Comparison of ENCODE assay signal across 34 cellular contexts in genomic region chr6:31103136-31103535, GRCh38. TPM values are rescaled to one million over a fixed set of nuclear protein-coding genes. Genes with fewer than 3 reads are reported as not detected.
"Had no signal": no experiment of that assay in that cellular context is flagged by ENCODE, and none has a peak within 500 bp of the region (broad histone marks: within the 10 kb centered on the region; RNA-seq: fewer than 3 reads in every experiment).

No MANE protein-coding gene starts in this region.

- DNase-seq: activated gamma-delta T cell; activated naive CD8-positive, alpha-beta T cell treated with anti-CD3 and anti-CD28 coated beads, Interleukin-2, amount 10 ng/mL, durations not matched to agents 7 days and 5 days; amniotic stem cell; caudate nucleus; central memory CD4-positive, alpha-beta T cell; cerebellar nuclear complex had no signal

- H3K4me3 ChIP-seq: adrenal gland, ascending aorta, body of pancreas, breast epithelium, cardiac muscle cell had no signal

- H3K4me1 ChIP-seq: adrenal gland, ascending aorta, body of pancreas, breast epithelium had no signal

- H3K27me3 ChIP-seq: adrenal gland, ascending aorta, body of pancreas, brain microvascular endothelial cell, breast epithelium, cardiac muscle cell had no signal

- H3K27me3 Mint-ChIP-seq: activated naive CD4-positive, alpha-beta T cell treated with anti-CD3 and anti-CD28 coated beads, Interleukin-2, amount 50 U/mL, for 24 hours; activated naive CD8-positive, alpha-beta T cell; activated naive CD8-positive, alpha-beta T cell treated with anti-CD3 and anti-CD28 coated beads for 36 hours; activated naive CD8-positive, alpha-beta T cell treated with anti-CD3 and anti-CD28 coated beads, Interleukin-2, amount 50 U/mL, for 24 hours; activated T-cell treated with anti-CD3 and anti-CD28 coated beads, Interleukin-2, amount 50 U/mL, for 24 hours; activated T-helper 17 cell treated with anti-CD3 and anti-CD28 coated beads, Interleukin-2, amount 50 U/mL, for 72 hours; central memory CD8-positive, alpha-beta T cell had no signal

- H3K36me3 ChIP-seq: adrenal gland, ascending aorta, brain microvascular endothelial cell, breast epithelium, cardiac muscle cell had no signal

- H3K27ac ChIP-seq: adrenal gland, ascending aorta, body of pancreas, brain microvascular endothelial cell, cardiac muscle cell had no signal

- H3K36me3 Mint-ChIP-seq: activated naive CD4-positive, alpha-beta T cell treated with anti-CD3 and anti-CD28 coated beads, Interleukin-2, amount 10 ng/mL, durations not matched to agents 7 days and 5 days; activated naive CD4-positive, alpha-beta T cell treated with anti-CD3 and anti-CD28 coated beads, Interleukin-2, amount 50 U/mL, for 24 hours; activated naive CD4-positive, alpha-beta T cell treated with anti-CD3 and anti-CD28 coated beads, Interleukin-2, amount 50 U/mL, for 72 hours; activated naive CD8-positive, alpha-beta T cell; activated naive CD8-positive, alpha-beta T cell treated with anti-CD3 and anti-CD28 coated beads for 36 hours; activated naive CD8-positive, alpha-beta T cell treated with anti-CD3 and anti-CD28 coated beads, Interleukin-2, amount 10 ng/mL, durations not matched to agents 7 days and 5 days; brain had no signal

- H3K4me1 Mint-ChIP-seq: activated naive CD8-positive, alpha-beta T cell treated with anti-CD3 and anti-CD28 coated beads for 36 hours; activated naive CD8-positive, alpha-beta T cell treated with anti-CD3 and anti-CD28 coated beads, Interleukin-2, amount 10 ng/mL, durations not matched to agents 7 days and 5 days; activated T-helper 17 cell treated with anti-CD3 and anti-CD28 coated beads, Interleukin-2, amount 50 U/mL, for 72 hours; brain; central memory CD8-positive, alpha-beta T cell had no signal

- H3K27ac Mint-ChIP-seq: activated naive CD4-positive, alpha-beta T cell treated with anti-CD3 and anti-CD28 coated beads for 36 hours; activated naive CD4-positive, alpha-beta T cell treated with anti-CD3 and anti-CD28 coated beads, Interleukin-2, amount 10 ng/mL, durations not matched to agents 7 days and 5 days; activated naive CD4-positive, alpha-beta T cell treated with anti-CD3 and anti-CD28 coated beads, Interleukin-2, amount 50 U/mL, for 24 hours; activated naive CD8-positive, alpha-beta T cell; activated naive CD8-positive, alpha-beta T cell treated with anti-CD3 and anti-CD28 coated beads for 36 hours; activated naive CD8-positive, alpha-beta T cell treated with anti-CD3 and anti-CD28 coated beads, Interleukin-2, amount 10 ng/mL, durations not matched to agents 7 days and 5 days; activated naive CD8-positive, alpha-beta T cell treated with anti-CD3 and anti-CD28 coated beads, Interleukin-2, amount 50 U/mL, for 24 hours; activated T-cell treated with anti-CD3 and anti-CD28 coated beads, Interleukin-2, amount 50 U/mL, for 24 hours; activated T-cell treated with anti-CD3 and anti-CD28 coated beads, Interleukin-2, amount 50 U/mL, for 72 hours; activated T-helper 1 cell treated with anti-CD3 and anti-CD28 coated beads, Interleukin-12 subunit alpha, Interleukin-12 subunit beta, Interleukin-2, Interleukin-4 antibody, amounts not matched to agents 30 ng/mL and 10 ng/mL and 1 ng/mL, durations not matched to agents 14 hours and 24 hours and 36 hours; activated T-helper 17 cell treated with anti-CD3 and anti-CD28 coated beads, Interleukin-2, amount 50 U/mL, for 72 hours; activated T-helper 2 cell treated with anti-CD3 and anti-CD28 coated beads, Interferon-gamma antibody, Interleukin-2, Interleukin-4, amounts not matched to agents 10 μg/mL and 5 μg/mL and 100 μg/mL, durations not matched to agents 14 hours and 24 hours and 36 hours; brain had no signal

- H3K4me3 Mint-ChIP-seq: activated naive CD4-positive, alpha-beta T cell treated with anti-CD3 and anti-CD28 coated beads for 36 hours; activated naive CD4-positive, alpha-beta T cell treated with anti-CD3 and anti-CD28 coated beads, Interleukin-2, amount 10 ng/mL, durations not matched to agents 7 days and 5 days; activated naive CD4-positive, alpha-beta T cell treated with anti-CD3 and anti-CD28 coated beads, Interleukin-2, amount 50 U/mL, for 24 hours; activated naive CD8-positive, alpha-beta T cell; activated naive CD8-positive, alpha-beta T cell treated with anti-CD3 and anti-CD28 coated beads for 36 hours; activated naive CD8-positive, alpha-beta T cell treated with anti-CD3 and anti-CD28 coated beads, Interleukin-2, amount 10 ng/mL, durations not matched to agents 7 days and 5 days; activated naive CD8-positive, alpha-beta T cell treated with anti-CD3 and anti-CD28 coated beads, Interleukin-2, amount 50 U/mL, for 24 hours; activated T-cell treated with anti-CD3 and anti-CD28 coated beads, Interleukin-2, amount 50 U/mL, for 24 hours; activated T-cell treated with anti-CD3 and anti-CD28 coated beads, Interleukin-2, amount 50 U/mL, for 4 hours; activated T-cell treated with anti-CD3 and anti-CD28 coated beads, Interleukin-2, amount 50 U/mL, for 72 hours; activated T-helper 1 cell treated with anti-CD3 and anti-CD28 coated beads, Interleukin-12 subunit alpha, Interleukin-12 subunit beta, Interleukin-2, Interleukin-4 antibody, amounts not matched to agents 30 ng/mL and 10 ng/mL and 1 ng/mL, durations not matched to agents 14 hours and 24 hours and 36 hours; activated T-helper 17 cell treated with anti-CD3 and anti-CD28 coated beads, Interleukin-2, amount 50 U/mL, for 72 hours; brain; central memory CD8-positive, alpha-beta T cell had no signal

- H3K9me3 ChIP-seq: adrenal gland, ascending aorta, body of pancreas, breast epithelium had no signal

- H3K9me3 Mint-ChIP-seq: activated naive CD4-positive, alpha-beta T cell treated with anti-CD3 and anti-CD28 coated beads for 36 hours; activated naive CD4-positive, alpha-beta T cell treated with anti-CD3 and anti-CD28 coated beads, Interleukin-2, amount 10 ng/mL, durations not matched to agents 7 days and 5 days; activated naive CD4-positive, alpha-beta T cell treated with anti-CD3 and anti-CD28 coated beads, Interleukin-2, amount 50 U/mL, for 24 hours; activated naive CD4-positive, alpha-beta T cell treated with anti-CD3 and anti-CD28 coated beads, Interleukin-2, amount 50 U/mL, for 72 hours; activated naive CD8-positive, alpha-beta T cell treated with anti-CD3 and anti-CD28 coated beads for 36 hours; activated naive CD8-positive, alpha-beta T cell treated with anti-CD3 and anti-CD28 coated beads, Interleukin-2, amount 10 ng/mL, durations not matched to agents 7 days and 5 days; activated naive CD8-positive, alpha-beta T cell treated with anti-CD3 and anti-CD28 coated beads, Interleukin-2, amount 50 U/mL, for 24 hours; activated T-cell treated with anti-CD3 and anti-CD28 coated beads, Interleukin-2, amount 50 U/mL, for 24 hours; activated T-cell treated with anti-CD3 and anti-CD28 coated beads, Interleukin-2, amount 50 U/mL, for 4 hours; activated T-cell treated with anti-CD3 and anti-CD28 coated beads, Interleukin-2, amount 50 U/mL, for 72 hours; activated T-helper 1 cell treated with anti-CD3 and anti-CD28 coated beads, Interleukin-12 subunit alpha, Interleukin-12 subunit beta, Interleukin-2, Interleukin-4 antibody, amounts not matched to agents 30 ng/mL and 10 ng/mL and 1 ng/mL, durations not matched to agents 14 hours and 24 hours and 36 hours; activated T-helper 17 cell treated with anti-CD3 and anti-CD28 coated beads, Interleukin-2, amount 50 U/mL, for 72 hours; activated T-helper 2 cell treated with anti-CD3 and anti-CD28 coated beads, Interferon-gamma antibody, Interleukin-2, Interleukin-4, amounts not matched to agents 10 μg/mL and 5 μg/mL and 100 μg/mL, durations not matched to agents 14 hours and 24 hours and 36 hours; brain; central memory CD8-positive, alpha-beta T cell had no signal

RNA-seq across cellular contexts. Expression of gene C6orf15, which starts 9.2 kb away (rescaled TPM):
- total RNA-seq: activated naive CD4-positive, alpha-beta T cell treated with anti-CD3 and anti-CD28 coated beads for 36 hours; activated naive CD4-positive, alpha-beta T cell treated with anti-CD3 and anti-CD28 coated beads, Interleukin-2, amount 50 U/mL, for 72 hours; activated naive CD8-positive, alpha-beta T cell treated with anti-CD3 and anti-CD28 coated beads for 36 hours; activated naive CD8-positive, alpha-beta T cell treated with anti-CD3 and anti-CD28 coated beads, Interleukin-2, amount 10 ng/mL, durations not matched to agents 7 days and 5 days; activated T-cell treated with anti-CD3 and anti-CD28 coated beads, Interleukin-2, amount 50 U/mL, for 4 hours; activated T-cell treated with anti-CD3 and anti-CD28 coated beads, Interleukin-2, amount 50 U/mL, for 72 hours; activated T-helper 1 cell treated with anti-CD3 and anti-CD28 coated beads, Interleukin-12 subunit alpha, Interleukin-12 subunit beta, Interleukin-2, Interleukin-4 antibody, amounts not matched to agents 30 ng/mL and 10 ng/mL and 1 ng/mL, durations not matched to agents 14 hours and 24 hours and 36 hours; activated T-helper 17 cell treated with anti-CD3 and anti-CD28 coated beads, Interleukin-2, amount 50 U/mL, for 72 hours; activated T-helper 2 cell treated with anti-CD3 and anti-CD28 coated beads, Interferon-gamma antibody, Interleukin-2, Interleukin-4, amounts not matched to agents 10 μg/mL and 5 μg/mL and 100 μg/mL, durations not matched to agents 14 hours and 24 hours and 36 hours; adrenal gland; aorta; ascending aorta; body of pancreas; bronchial epithelial cell; cardiac muscle cell; cardiac septum; cerebellum had no signal
- polyA plus RNA-seq: adipose tissue, adrenal gland, aorta, cardiac muscle cell had no signal

RNA-seq across cellular contexts. Expression of gene PSORS1C1, which starts 11.5 kb away (rescaled TPM):
- total RNA-seq: activated naive CD8-positive, alpha-beta T cell treated with anti-CD3 and anti-CD28 coated beads, Interleukin-2, amount 10 ng/mL, durations not matched to agents 7 days and 5 days; activated T-cell treated with anti-CD3 and anti-CD28 coated beads, Interleukin-2, amount 50 U/mL, for 4 hours; activated T-helper 17 cell treated with anti-CD3 and anti-CD28 coated beads, Interleukin-2, amount 50 U/mL, for 72 hours; activated T-helper 2 cell treated with anti-CD3 and anti-CD28 coated beads, Interferon-gamma antibody, Interleukin-2, Interleukin-4, amounts not matched to agents 10 μg/mL and 5 μg/mL and 100 μg/mL, durations not matched to agents 14 hours and 24 hours and 36 hours; ascending aorta; cardiac muscle cell; cerebellum had no signal
- polyA plus RNA-seq: cardiac muscle cell had no signal

RNA-seq across cellular contexts. Expression of gene CDSN, which starts 17.1 kb away (rescaled TPM):
- total RNA-seq: activated naive CD4-positive, alpha-beta T cell treated with anti-CD3 and anti-CD28 coated beads for 36 hours; activated naive CD4-positive, alpha-beta T cell treated with anti-CD3 and anti-CD28 coated beads, Interleukin-2, amount 50 U/mL, for 72 hours; activated naive CD8-positive, alpha-beta T cell treated with anti-CD3 and anti-CD28 coated beads for 36 hours; activated naive CD8-positive, alpha-beta T cell treated with anti-CD3 and anti-CD28 coated beads, Interleukin-2, amount 10 ng/mL, durations not matched to agents 7 days and 5 days; activated T-cell treated with anti-CD3 and anti-CD28 coated beads, Interleukin-2, amount 50 U/mL, for 4 hours; activated T-cell treated with anti-CD3 and anti-CD28 coated beads, Interleukin-2, amount 50 U/mL, for 72 hours; activated T-helper 1 cell treated with anti-CD3 and anti-CD28 coated beads, Interleukin-12 subunit alpha, Interleukin-12 subunit beta, Interleukin-2, Interleukin-4 antibody, amounts not matched to agents 30 ng/mL and 10 ng/mL and 1 ng/mL, durations not matched to agents 14 hours and 24 hours and 36 hours; activated T-helper 17 cell treated with anti-CD3 and anti-CD28 coated beads, Interleukin-2, amount 50 U/mL, for 72 hours; activated T-helper 2 cell treated with anti-CD3 and anti-CD28 coated beads, Interferon-gamma antibody, Interleukin-2, Interleukin-4, amounts not matched to agents 10 μg/mL and 5 μg/mL and 100 μg/mL, durations not matched to agents 14 hours and 24 hours and 36 hours; adrenal gland; aorta; ascending aorta; body of pancreas; bronchial epithelial cell; cardiac muscle cell; cardiac septum; cerebellum had no signal
- polyA plus RNA-seq: aorta, cardiac muscle cell had no signal

RNA-seq across cellular contexts. Expression of gene PSORS1C2, which starts 35.7 kb away (rescaled TPM):
- total RNA-seq: activated naive CD4-positive, alpha-beta T cell treated with anti-CD3 and anti-CD28 coated beads for 36 hours; activated naive CD4-positive, alpha-beta T cell treated with anti-CD3 and anti-CD28 coated beads, Interleukin-2, amount 50 U/mL, for 72 hours; activated naive CD8-positive, alpha-beta T cell treated with anti-CD3 and anti-CD28 coated beads for 36 hours; activated naive CD8-positive, alpha-beta T cell treated with anti-CD3 and anti-CD28 coated beads, Interleukin-2, amount 10 ng/mL, durations not matched to agents 7 days and 5 days; activated T-cell treated with anti-CD3 and anti-CD28 coated beads, Interleukin-2, amount 50 U/mL, for 4 hours; activated T-cell treated with anti-CD3 and anti-CD28 coated beads, Interleukin-2, amount 50 U/mL, for 72 hours; activated T-helper 1 cell treated with anti-CD3 and anti-CD28 coated beads, Interleukin-12 subunit alpha, Interleukin-12 subunit beta, Interleukin-2, Interleukin-4 antibody, amounts not matched to agents 30 ng/mL and 10 ng/mL and 1 ng/mL, durations not matched to agents 14 hours and 24 hours and 36 hours; activated T-helper 17 cell treated with anti-CD3 and anti-CD28 coated beads, Interleukin-2, amount 50 U/mL, for 72 hours; activated T-helper 2 cell treated with anti-CD3 and anti-CD28 coated beads, Interferon-gamma antibody, Interleukin-2, Interleukin-4, amounts not matched to agents 10 μg/mL and 5 μg/mL and 100 μg/mL, durations not matched to agents 14 hours and 24 hours and 36 hours; adrenal gland; aorta; astrocyte; body of pancreas; breast epithelium; bronchial epithelial cell; cardiac muscle cell; cardiac septum; cerebellum; chondrocyte had no signal
- polyA plus RNA-seq: adrenal gland, aorta, cardiac muscle cell had no signal
